ENCODE assay signal across 9 cellular contexts in the genomic region with DNA sequence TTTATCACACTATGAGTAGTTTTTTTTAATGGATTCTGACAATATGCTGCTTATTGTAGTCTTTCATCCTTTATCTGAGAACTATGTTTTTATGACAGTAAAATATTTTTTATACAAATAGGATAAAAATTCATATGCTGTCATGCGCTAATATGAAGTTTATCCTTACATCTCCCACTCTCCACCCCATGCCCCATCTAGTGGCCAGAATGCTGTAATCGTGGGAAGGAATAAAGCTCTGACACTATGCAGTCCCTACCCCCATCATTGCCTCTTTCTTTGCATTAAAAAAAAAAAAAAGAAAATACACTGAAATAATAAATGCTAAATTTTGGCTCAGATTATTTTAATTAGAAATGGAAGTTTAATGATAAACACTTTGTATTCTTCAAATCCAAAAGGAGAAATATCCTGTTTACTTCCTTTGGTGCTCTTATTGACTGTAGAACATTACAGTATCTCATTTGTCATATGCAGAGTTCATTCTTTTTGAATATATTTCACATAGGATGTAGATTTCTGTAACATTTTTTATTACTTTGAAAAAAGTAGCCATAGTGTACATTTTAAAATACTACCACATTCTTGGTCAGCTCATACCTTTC.
A peak's percentile ranks its signal among the peaks of the same experiment; 100 is the strongest.
DNase-seq lines count a peak whose midpoint lies in the region; FAIRE-seq and TF ChIP-seq lines count a peak whose summit lies in the region.
"Had no signal": no experiment of that assay in that cellular context is flagged by ENCODE, and none has a peak within 500 bp of the region (broad histone marks: within the 10 kb centered on the region; RNA-seq: fewer than 3 reads in every experiment).

No MANE protein-coding gene starts in this region.

- H3K4me3 ChIP-seq in Loucy (ENCODE audit: low read length, poor library complexity, severe bottlenecking) (no peak overlapping the region), endothelial cell of umbilical vein (replicated peaks in 1 of 3; ENCODE audit: insufficient read depth in 1 of 3, low read depth in 1 of 3, low read length in 3 of 3) (no peak overlapping the region)

- H3K4me2 ChIP-seq in Loucy (ENCODE audit: low read depth, low read length, poor library complexity, severe bottlenecking) (no peak overlapping the region), endothelial cell of umbilical vein (ENCODE audit: insufficient read depth, low read length) (no peak overlapping the region)

- intact Hi-C loops in endothelial cell of umbilical vein (cut with micrococcal nuclease) (loop anchor here (1.0 to 10.0 kb wide), 3 partner anchors 85 to 632 kb away; no protein-coding TSS in a partner anchor), posterior vena cava (cut with DNase I) (no loop called here)
- intact Hi-C loops in activated T-helper 1 cell treated with anti-CD3 and anti-CD28 coated beads, Interleukin-12 subunit alpha, Interleukin-12 subunit beta, Interleukin-2, Interleukin-4 antibody, amounts not matched to agents 30 ng/mL and 10 ng/mL and 1 ng/mL, durations not matched to agents 14 hours and 24 hours and 36 hours (cut with micrococcal nuclease), result no loop called here

- no peaks in the 10 kb centered on the region for H3K4me1 Mint-ChIP-seq in nephron progenitor cell
- no peaks in the 10 kb centered on the region for H3K4me1 Mint-ChIP-seq in activated T-helper 1 cell treated with anti-CD3 and anti-CD28 coated beads, Interleukin-12 subunit alpha, Interleukin-12 subunit beta, Interleukin-2, Interleukin-4 antibody, amounts not matched to agents 30 ng/mL and 10 ng/mL and 1 ng/mL, durations not matched to agents 14 hours and 24 hours and 36 hours (ENCODE audit: low read depth)

- H3K4me3 Mint-ChIP-seq in nephron progenitor cell, result no peak overlapping the region
- H3K4me3 Mint-ChIP-seq in activated T-helper 1 cell treated with anti-CD3 and anti-CD28 coated beads, Interleukin-12 subunit alpha, Interleukin-12 subunit beta, Interleukin-2, Interleukin-4 antibody, amounts not matched to agents 30 ng/mL and 10 ng/mL and 1 ng/mL, durations not matched to agents 14 hours and 24 hours and 36 hours, result no peak overlapping the region

- H3K9me3 ChIP-seq in Loucy (ENCODE audit: insufficient read depth, low read depth, low read length) (no peaks in the 10 kb centered on the region), endothelial cell of umbilical vein (replicated peaks; ENCODE audit: control insufficient read depth, insufficient read depth, low read length) (no peaks in the 10 kb centered on the region)

- H3K9me2 ChIP-seq in Loucy (replicated peaks; ENCODE audit: low read depth, low read length), result no peaks in the 10 kb centered on the region

- no peak for FAIRE-seq in endothelial cell of umbilical vein (lab: Jason Lieb, UNC)
- FAIRE-seq: colon had no signal

- H3K9ac ChIP-seq in Loucy (ENCODE audit: low read depth, low read length, poor library complexity, severe bottlenecking) (no peak overlapping the region), endothelial cell of umbilical vein (replicated peaks; ENCODE audit: extremely low read depth, insufficient read depth, low read length) (no peak overlapping the region)

- H3K36me3 ChIP-seq in Loucy (ENCODE audit: insufficient read depth, low read length) (no peaks in the 10 kb centered on the region), endothelial cell of umbilical vein (ENCODE audit: control insufficient read depth in 2 of 2, extremely low read depth in 1 of 2, insufficient read depth in 2 of 2, low read length in 2 of 2) (no peaks in the 10 kb centered on the region)

- no peaks in the 10 kb centered on the region for H3K36me3 Mint-ChIP-seq in nephron progenitor cell (ENCODE audit: low read depth)
- H3K36me3 Mint-ChIP-seq in activated T-helper 1 cell treated with anti-CD3 and anti-CD28 coated beads, Interleukin-12 subunit alpha, Interleukin-12 subunit beta, Interleukin-2, Interleukin-4 antibody, amounts not matched to agents 30 ng/mL and 10 ng/mL and 1 ng/mL, durations not matched to agents 14 hours and 24 hours and 36 hours (ENCODE audit: low read depth), result no peaks in the 10 kb centered on the region

- H3K27ac ChIP-seq in endothelial cell of umbilical vein (ENCODE audit: insufficient read depth, low read depth, low read length), result no peak overlapping the region

- H3K27ac Mint-ChIP-seq in nephron progenitor cell, result no peak overlapping the region
- H3K27ac Mint-ChIP-seq in activated T-helper 1 cell treated with anti-CD3 and anti-CD28 coated beads, Interleukin-12 subunit alpha, Interleukin-12 subunit beta, Interleukin-2, Interleukin-4 antibody, amounts not matched to agents 30 ng/mL and 10 ng/mL and 1 ng/mL, durations not matched to agents 14 hours and 24 hours and 36 hours, result no peak overlapping the region

- H4K20me1 ChIP-seq in Loucy (ENCODE audit: insufficient read depth, low read length, poor library complexity, severe bottlenecking) (no peaks in the 10 kb centered on the region), endothelial cell of umbilical vein (replicated peaks; ENCODE audit: control insufficient read depth, extremely low read depth, insufficient read depth, low read length) (no peaks in the 10 kb centered on the region)

- CTCF ChIA-PET in endothelial cell of umbilical vein (lab: Charles Lee), result interaction anchor here (0.6 to 4.8 kb wide), 44 partner anchors 9 to 1042 kb away, joined by 3 to 70 read pairs (median 5); a partner anchor contains a TSS

- peak; percentile 31 for DNase-seq in DMS53 treated with DMSO at 0.1 percent for 48 hours (lab: John Stamatoyannopoulos, UW; ENCODE audit: unreplicated experiment)
- peak; percentile 80 for DNase-seq in endothelial cell of umbilical vein (ENCODE audit: low read depth, low spot score)
- peak; percentile 18 for DNase-seq in nephron progenitor cell
- DNase-seq in activated T-helper 1 cell treated with anti-CD3 and anti-CD28 coated beads, Interleukin-12 subunit alpha, Interleukin-12 subunit beta, Interleukin-2, Interleukin-4 antibody, amounts not matched to agents 30 ng/mL and 10 ng/mL and 1 ng/mL, durations not matched to agents 14 hours and 24 hours and 36 hours (ENCODE audit: low spot score), result no peak
- DNase-seq in mesenteric fat pad (ENCODE audit: low spot score), result no peak
- DNase-seq in T-helper 1 cell, result no peak
- no peak for DNase-seq in posterior vena cava (ENCODE audit: low spot score)

- H3K27me3 Mint-ChIP-seq in nephron progenitor cell (ENCODE audit: low read depth, poor library complexity), result peaks cover 4% of the 10 kb centered on the region
- no peaks in the 10 kb centered on the region for H3K27me3 Mint-ChIP-seq in activated T-helper 1 cell treated with anti-CD3 and anti-CD28 coated beads, Interleukin-12 subunit alpha, Interleukin-12 subunit beta, Interleukin-2, Interleukin-4 antibody, amounts not matched to agents 30 ng/mL and 10 ng/mL and 1 ng/mL, durations not matched to agents 14 hours and 24 hours and 36 hours (ENCODE audit: insufficient read depth)

- H3K4me1 ChIP-seq in Loucy (ENCODE audit: insufficient read depth, low read length, poor library complexity, severe bottlenecking) (no peaks in the 10 kb centered on the region), endothelial cell of umbilical vein (ENCODE audit: control insufficient read depth, extremely low read depth, insufficient read depth, low read length) (peaks cover 9% of the 10 kb centered on the region)

- BruUV-seq in endothelial cell of umbilical vein (replicated peaks; lab: Mats Ljungman, UMichigan), result no TSS peak

- no peaks in the 10 kb centered on the region for H3K9me1 ChIP-seq in endothelial cell of umbilical vein (replicated peaks; ENCODE audit: control insufficient read depth, extremely low read depth, insufficient read depth, low read length)

- H3K9me3 Mint-ChIP-seq in nephron progenitor cell, result peaks cover 11% of the 10 kb centered on the region
- no peaks in the 10 kb centered on the region for H3K9me3 Mint-ChIP-seq in activated T-helper 1 cell treated with anti-CD3 and anti-CD28 coated beads, Interleukin-12 subunit alpha, Interleukin-12 subunit beta, Interleukin-2, Interleukin-4 antibody, amounts not matched to agents 30 ng/mL and 10 ng/mL and 1 ng/mL, durations not matched to agents 14 hours and 24 hours and 36 hours

- POLR2A ChIA-PET in endothelial cell of umbilical vein (lab: Charles Lee), result no interaction called here

- no peaks in the 10 kb centered on the region for H3F3A ChIP-seq in Loucy (ENCODE audit: low read depth)

- H3K79me2 ChIP-seq in Loucy (ENCODE audit: insufficient read depth, low read length) (no peaks in the 10 kb centered on the region), endothelial cell of umbilical vein (ENCODE audit: control insufficient read depth, insufficient read depth, low read length) (peaks cover 6% of the 10 kb centered on the region)

- TF ChIP-seq POLR2A in endothelial cell of umbilical vein (IDR thresholded peaks at IDR 0.05; ENCODE audit: low read depth, low read length), result no peak

- TF ChIP-seq CTCF in Loucy (conservative IDR thresholded peaks at IDR 0.05; ENCODE audit: low read length) (peak; percentile 68), endothelial cell of umbilical vein (IDR thresholded peaks at IDR 0.05; ENCODE audit: extremely low read depth in 1 of 2, insufficient read depth in 1 of 2, low read depth in 1 of 2, low read length in 2 of 2) (peak; percentile 47 to 58), nephron progenitor cell (IDR thresholded peaks at IDR 0.05) (peak; percentile 55)

- H3K27me3 ChIP-seq in Loucy (ENCODE audit: insufficient read depth, low read length, poor library complexity, severe bottlenecking), result no peaks in the 10 kb centered on the region
- H3K27me3 ChIP-seq in endothelial cell of umbilical vein (ENCODE audit: control insufficient read depth in 2 of 2, insufficient read depth in 2 of 2, low read length in 2 of 2), result no peaks in the 10 kb centered on the region

- no peak overlapping the region for H2AFZ ChIP-seq in Loucy (ENCODE audit: low read length)
- H2AFZ ChIP-seq in endothelial cell of umbilical vein (ENCODE audit: low read depth, low read length), result no peak overlapping the region

- dilution Hi-C loops in endothelial cell of umbilical vein (cut with MboI; ENCODE audit: extremely low pct_ligation_motif_present, low sequenced_read_pairs), result no loop called here

TF ChIP-seq in endothelial cell of umbilical vein, 7 proteins besides CTCF, POLR2A, EP300 and RAD21:
- peak; percentile 16 for TF ChIP-seq GATA2 (IDR thresholded peaks at IDR 0.05; ENCODE audit: insufficient read depth, insufficient read length, low read depth, low read length)
- TF ChIP-seq JUN (IDR thresholded peaks at IDR 0.05; ENCODE audit: borderline replicate concordance, insufficient read depth, insufficient read length, low read depth), result no peak
- no peak for TF ChIP-seq POLR2AphosphoS5 (IDR thresholded peaks at IDR 0.05; ENCODE audit: insufficient read depth, low read depth, low read length)
TF ChIP-seq in endothelial cell of umbilical vein: peak in this region for 1.

Comparison
In these comparisons a context has a peak if more than half of its experiments do, and no peak if none do; other contexts are left out.
1. DNase-seq: peak in DMS53 treated with DMSO at 0.1 percent for 48 hours (single experiment), endothelial cell of umbilical vein (single experiment) and nephron progenitor cell (single experiment); none in activated T-helper 1 cell treated with anti-CD3 and anti-CD28 coated beads, Interleukin-12 subunit alpha, Interleukin-12 subunit beta, Interleukin-2, Interleukin-4 antibody, amounts not matched to agents 30 ng/mL and 10 ng/mL and 1 ng/mL, durations not matched to agents 14 hours and 24 hours and 36 hours (single experiment), mesenteric fat pad (single experiment), T-helper 1 cell (0 of 5) and posterior vena cava (single experiment).
2. Peak in every context shown above with its lines, with median percentiles within 50 percentile points of each other: CTCF ChIP-seq.